Comparison of ENCODE assay signal across 2 cellular contexts in genomic region chr1:169708633-169709032, GRCh38.
TF ChIP-seq lines count a peak whose summit lies in the region.

No MANE protein-coding gene starts in this region.

TF ChIP-seq in SK-N-SH, 30 proteins besides CTCF, POLR2A, EP300 and RAD21:
- no peak for TF ChIP-seq NRF1 (IDR thresholded peaks at IDR 0.05; ENCODE audit: low read depth, low read length)
- TF ChIP-seq RCOR1 (IDR thresholded peaks at IDR 0.05; ENCODE audit: low read length), result no peak
- TF ChIP-seq FOXM1 (IDR thresholded peaks at IDR 0.05; ENCODE audit: low read depth), result no peak
- no peak for TF ChIP-seq TAF1 (IDR thresholded peaks at IDR 0.05; ENCODE audit: borderline replicate concordance, low read depth, low read length)
- no peak for TF ChIP-seq REST (IDR thresholded peaks at IDR 0.05; ENCODE audit: low read depth, low read length)
- TF ChIP-seq MAX (IDR thresholded peaks at IDR 0.05; ENCODE audit: low read depth), result no peak
- TF ChIP-seq MEF2A (IDR thresholded peaks at IDR 0.05; ENCODE audit: borderline replicate concordance, low read depth), result no peak
- no peak for TF ChIP-seq FOSL2 (IDR thresholded peaks at IDR 0.05; ENCODE audit: borderline replicate concordance, low read depth)
- TF ChIP-seq PBX3 (IDR thresholded peaks at IDR 0.05), result no peak
- TF ChIP-seq, protein P1, sequence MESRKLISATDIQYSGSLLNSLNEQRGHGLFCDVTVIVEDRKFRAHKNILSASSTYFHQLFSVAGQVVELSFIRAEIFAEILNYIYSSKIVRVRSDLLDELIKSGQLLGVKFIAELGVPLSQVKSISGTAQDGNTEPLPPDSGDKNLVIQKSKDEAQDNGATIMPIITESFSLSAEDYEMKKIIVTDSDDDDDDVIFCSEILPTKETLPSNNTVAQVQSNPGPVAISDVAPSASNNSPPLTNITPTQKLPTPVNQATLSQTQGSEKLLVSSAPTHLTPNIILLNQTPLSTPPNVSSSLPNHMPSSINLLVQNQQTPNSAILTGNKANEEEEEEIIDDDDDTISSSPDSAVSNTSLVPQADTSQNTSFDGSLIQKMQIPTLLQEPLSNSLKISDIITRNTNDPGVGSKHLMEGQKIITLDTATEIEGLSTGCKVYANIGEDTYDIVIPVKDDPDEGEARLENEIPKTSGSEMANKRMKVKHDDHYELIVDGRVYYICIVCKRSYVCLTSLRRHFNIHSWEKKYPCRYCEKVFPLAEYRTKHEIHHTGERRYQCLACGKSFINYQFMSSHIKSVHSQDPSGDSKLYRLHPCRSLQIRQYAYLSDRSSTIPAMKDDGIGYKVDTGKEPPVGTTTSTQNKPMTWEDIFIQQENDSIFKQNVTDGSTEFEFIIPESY (IDR thresholded peaks at IDR 0.05; ENCODE audit: borderline replicate concordance, low read depth), result no peak
- TF ChIP-seq ELF1 (IDR thresholded peaks at IDR 0.05), result no peak
- no peak for TF ChIP-seq NFIC (IDR thresholded peaks at IDR 0.05; ENCODE audit: borderline replicate concordance)
- TF ChIP-seq SMC3 (IDR thresholded peaks at IDR 0.05; ENCODE audit: low read depth, low read length), result no peak
- no peak for TF ChIP-seq GATA2 (CRISPR knock-in tag; IDR thresholded peaks at IDR 0.05)
- TF ChIP-seq EZH2phosphoT487 (IDR thresholded peaks at IDR 0.05; ENCODE audit: borderline replicate concordance, low read depth), result no peak
- TF ChIP-seq RXRA (IDR thresholded peaks at IDR 0.05; ENCODE audit: borderline replicate concordance, low read depth), result no peak
- no peak for TF ChIP-seq TEAD4 (IDR thresholded peaks at IDR 0.05; ENCODE audit: borderline replicate concordance, insufficient read depth)
- TF ChIP-seq FOXJ3 (CRISPR knock-in tag; IDR thresholded peaks at IDR 0.05), result no peak
- TF ChIP-seq, protein P2, sequence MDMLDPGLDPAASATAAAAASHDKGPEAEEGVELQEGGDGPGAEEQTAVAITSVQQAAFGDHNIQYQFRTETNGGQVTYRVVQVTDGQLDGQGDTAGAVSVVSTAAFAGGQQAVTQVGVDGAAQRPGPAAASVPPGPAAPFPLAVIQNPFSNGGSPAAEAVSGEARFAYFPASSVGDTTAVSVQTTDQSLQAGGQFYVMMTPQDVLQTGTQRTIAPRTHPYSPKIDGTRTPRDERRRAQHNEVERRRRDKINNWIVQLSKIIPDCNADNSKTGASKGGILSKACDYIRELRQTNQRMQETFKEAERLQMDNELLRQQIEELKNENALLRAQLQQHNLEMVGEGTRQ (IDR thresholded peaks at IDR 0.05; ENCODE audit: borderline replicate concordance, low read depth, low read length), result no peak

TF ChIP-seq in SK-N-SH treated with all-trans-retinoic acid at 6 μM for 48 hours, 23 proteins besides CTCF, POLR2A, EP300 and RAD21:
- TF ChIP-seq GLIS3 (CRISPR knock-in tag; IDR thresholded peaks at IDR 0.05) (no peak), PATZ1 (CRISPR knock-in tag; IDR thresholded peaks at IDR 0.05; ENCODE audit: borderline replicate concordance) (no peak), ISL1 (CRISPR knock-in tag; IDR thresholded peaks at IDR 0.05) (no peak), RARB (CRISPR knock-in tag; IDR thresholded peaks at IDR 0.05) (no peak), TSHZ2 (CRISPR knock-in tag; IDR thresholded peaks at IDR 0.05) (no peak), PPARA (CRISPR knock-in tag; IDR thresholded peaks at IDR 0.05; ENCODE audit: borderline replicate concordance) (no peak), TCF4 (CRISPR knock-in tag; IDR thresholded peaks at IDR 0.05; ENCODE audit: borderline replicate concordance) (no peak), OSR1 (CRISPR knock-in tag; IDR thresholded peaks at IDR 0.05) (no peak), ZNF70 (CRISPR knock-in tag; IDR thresholded peaks at IDR 0.05) (no peak), TOX (CRISPR knock-in tag; IDR thresholded peaks at IDR 0.05; ENCODE audit: borderline replicate concordance) (no peak), ZNF8 (CRISPR knock-in tag; IDR thresholded peaks at IDR 0.05) (no peak), ZFP3 (CRISPR knock-in tag; IDR thresholded peaks at IDR 0.05) (no peak), ARNTL (CRISPR knock-in tag; IDR thresholded peaks at IDR 0.05; ENCODE audit: borderline replicate concordance, low read depth) (no peak), SNAI2 (CRISPR knock-in tag; IDR thresholded peaks at IDR 0.05) (no peak), BACH2 (CRISPR knock-in tag; IDR thresholded peaks at IDR 0.05; ENCODE audit: borderline replicate concordance) (no peak), ZNF565 (CRISPR knock-in tag; conservative IDR thresholded peaks at IDR 0.05; ENCODE audit: low read depth) (no peak), CSDC2 (CRISPR knock-in tag; IDR thresholded peaks at IDR 0.05) (no peak)
- TF ChIP-seq, protein P3, sequence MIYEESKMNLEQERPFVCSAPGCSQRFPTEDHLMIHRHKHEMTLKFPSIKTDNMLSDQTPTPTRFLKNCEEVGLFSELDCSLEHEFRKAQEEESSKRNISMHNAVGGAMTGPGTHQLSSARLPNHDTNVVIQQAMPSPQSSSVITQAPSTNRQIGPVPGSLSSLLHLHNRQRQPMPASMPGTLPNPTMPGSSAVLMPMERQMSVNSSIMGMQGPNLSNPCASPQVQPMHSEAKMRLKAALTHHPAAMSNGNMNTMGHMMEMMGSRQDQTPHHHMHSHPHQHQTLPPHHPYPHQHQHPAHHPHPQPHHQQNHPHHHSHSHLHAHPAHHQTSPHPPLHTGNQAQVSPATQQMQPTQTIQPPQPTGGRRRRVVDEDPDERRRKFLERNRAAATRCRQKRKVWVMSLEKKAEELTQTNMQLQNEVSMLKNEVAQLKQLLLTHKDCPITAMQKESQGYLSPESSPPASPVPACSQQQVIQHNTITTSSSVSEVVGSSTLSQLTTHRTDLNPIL (CRISPR knock-in tag; IDR thresholded peaks at IDR 0.05; ENCODE audit: low read depth), result no peak
- TF ChIP-seq, protein P4, sequence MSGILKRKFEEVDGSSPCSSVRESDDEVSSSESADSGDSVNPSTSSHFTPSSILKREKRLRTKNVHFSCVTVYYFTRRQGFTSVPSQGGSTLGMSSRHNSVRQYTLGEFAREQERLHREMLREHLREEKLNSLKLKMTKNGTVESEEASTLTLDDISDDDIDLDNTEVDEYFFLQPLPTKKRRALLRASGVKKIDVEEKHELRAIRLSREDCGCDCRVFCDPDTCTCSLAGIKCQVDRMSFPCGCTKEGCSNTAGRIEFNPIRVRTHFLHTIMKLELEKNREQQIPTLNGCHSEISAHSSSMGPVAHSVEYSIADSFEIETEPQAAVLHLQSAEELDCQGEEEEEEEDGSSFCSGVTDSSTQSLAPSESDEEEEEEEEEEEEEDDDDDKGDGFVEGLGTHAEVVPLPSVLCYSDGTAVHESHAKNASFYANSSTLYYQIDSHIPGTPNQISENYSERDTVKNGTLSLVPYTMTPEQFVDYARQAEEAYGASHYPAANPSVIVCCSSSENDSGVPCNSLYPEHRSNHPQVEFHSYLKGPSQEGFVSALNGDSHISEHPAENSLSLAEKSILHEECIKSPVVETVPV (CRISPR knock-in tag; IDR thresholded peaks at IDR 0.05), result no peak
